ENCODE assay signal across 15 cellular contexts in genomic region chr10:70096705-70097420, GRCh38. TPM values are rescaled to one million over a fixed set of nuclear protein-coding genes. Genes with fewer than 3 reads are reported as not detected.
DNase-seq lines count a peak whose midpoint lies in the region; ATAC-seq and TF ChIP-seq lines count a peak whose summit lies in the region.
"Had no signal": no experiment of that assay in that cellular context is flagged by ENCODE, and none has a peak within 500 bp of the region (broad histone marks: within the 10 kb centered on the region; RNA-seq: fewer than 3 reads in every experiment).

No MANE protein-coding gene starts in this region.

- H3K18ac ChIP-seq in IMR-90 (ENCODE audit: low read depth, low read length): no peak overlapping the region

- H3K27me3 ChIP-seq in cardiac muscle cell: no peaks in the 10 kb centered on the region
- H3K27me3 ChIP-seq in right atrium auricular region: no peaks in the 10 kb centered on the region
- no peaks in the 10 kb centered on the region for H3K27me3 ChIP-seq in IMR-90 (ENCODE audit: control insufficient read depth, insufficient read depth, low read length)
- no peaks in the 10 kb centered on the region for H3K27me3 ChIP-seq in upper lobe of right lung
- H3K27me3 ChIP-seq in SK-N-SH (ENCODE audit: insufficient read depth): no peaks in the 10 kb centered on the region

- TF ChIP-seq CTCF in cardiac muscle cell (IDR thresholded peaks at IDR 0.05; ENCODE audit: low read depth, low read length): no peak
- no peak for TF ChIP-seq CTCF in right atrium auricular region (IDR thresholded peaks at IDR 0.05)
- no peak for TF ChIP-seq CTCF in IMR-90 (conservative IDR thresholded peaks at IDR 0.05; ENCODE audit: low read depth, low read length)
- no peak for TF ChIP-seq CTCF in upper lobe of right lung (IDR thresholded peaks at IDR 0.05)
- TF ChIP-seq CTCF in SK-N-SH (IDR thresholded peaks at IDR 0.05): no peak

- H3K27ac ChIP-seq in cardiac muscle cell (peak overlapping the region; percentile 67), right atrium auricular region (no peak overlapping the region), IMR-90 (ENCODE audit: insufficient read depth, low read length) (no peak overlapping the region), upper lobe of right lung (no peak overlapping the region), SK-N-SH (ENCODE audit: low read depth in 2 of 2, low read length in 1 of 2) (no peak overlapping the region)

- no peaks in the 10 kb centered on the region for H3K79me2 ChIP-seq in SK-N-SH (ENCODE audit: insufficient read depth)

- H4K20me1 ChIP-seq in IMR-90 (ENCODE audit: insufficient read depth, low read length) (no peaks in the 10 kb centered on the region), SK-N-SH (ENCODE audit: insufficient read depth) (no peaks in the 10 kb centered on the region)

- peak overlapping the region; percentile 28 for H2AK9ac ChIP-seq in IMR-90 (replicated peaks; ENCODE audit: low read depth, low read length, poor library complexity)

- no peak overlapping the region for H2BK120ac ChIP-seq in IMR-90 (ENCODE audit: low read depth, low read length)

- H4K91ac ChIP-seq in IMR-90 (ENCODE audit: insufficient read depth, low read depth, low read length): no peak overlapping the region

- no peak overlapping the region for H2AFZ ChIP-seq in IMR-90 (replicated peaks; ENCODE audit: low read length, poor library complexity)
- no peak overlapping the region for H2AFZ ChIP-seq in SK-N-SH (ENCODE audit: low read depth)

- H2AK5ac ChIP-seq in IMR-90 (ENCODE audit: low read depth, low read length): no peak overlapping the region

- no peaks in the 10 kb centered on the region for H3F3A ChIP-seq in SK-N-SH (replicated peaks; ENCODE audit: insufficient read depth)

- in situ Hi-C loops in IMR-90 (cut with MboI; ENCODE audit: low sequenced_read_pairs): no loop called here

- TF ChIP-seq POLR2A in IMR-90 (IDR thresholded peaks at IDR 0.05; ENCODE audit: low read depth, low read length): no peak

- 90% methylated on average over 2 of the region's 5 CpGs; no CpG with 5 or more reads in 1 of the 2 experiments for WGBS in IMR-90 (ENCODE audit: extremely low coverage in 2 of 2, insufficient read length in 1 of 2), 2 experiments
- WGBS in SK-N-SH (ENCODE audit: low lambda C conversion rate): 92% methylated on average over 5 of the region's 5 CpGs

- peaks cover 8% of the 10 kb centered on the region for H3K4me1 ChIP-seq in cardiac muscle cell (ENCODE audit: low read depth)
- no peaks in the 10 kb centered on the region for H3K4me1 ChIP-seq in right atrium auricular region
- no peaks in the 10 kb centered on the region for H3K4me1 ChIP-seq in IMR-90 (ENCODE audit: control insufficient read depth, insufficient read depth, low read length)
- H3K4me1 ChIP-seq in upper lobe of right lung: no peaks in the 10 kb centered on the region
- H3K4me1 ChIP-seq in SK-N-SH (ENCODE audit: control insufficient read depth in 1 of 2, insufficient read depth in 2 of 2, low read depth in 1 of 2, low read length in 1 of 2): no peaks in the 10 kb centered on the region

- no TSS peak for BruUV-seq in IMR-90 (replicated peaks; lab: Mats Ljungman, UMichigan)

- intact Hi-C loops in IMR-90 (cut with micrococcal nuclease): no loop called here
- intact Hi-C loops in upper lobe of right lung (cut with DNase I): no loop called here

- H2BK5ac ChIP-seq in IMR-90 (ENCODE audit: low read depth, low read length, poor library complexity, severe bottlenecking): no peak overlapping the region

- no peak overlapping the region for H4K8ac ChIP-seq in IMR-90 (ENCODE audit: low read depth in 2 of 2, low read length in 2 of 2)

- DNase-seq in cardiac muscle cell (ENCODE audit: low read depth in 1 of 2, low spot score in 1 of 2) (peak in 1 of 2 donors; percentile 37), right atrium auricular region (ENCODE audit: low spot score) (no peak), IMR-90 (no peak), left lobe of liver (ENCODE audit: low spot score) (no peak), upper lobe of right lung (peak; percentile 5), SK-N-SH (no peak)
- DNase-seq: KG1, MM.1S, NCI-H2029, NCI-H446, NCI-H524 treated with DMSO at 0.1 percent for 48 hours, NCI-H774, RPMI8226, SHP77 had no signal

- no peak overlapping the region for H3K56ac ChIP-seq in IMR-90 (ENCODE audit: extremely low read depth, insufficient read depth, low read length)

- CTCF ChIA-PET in IMR-90 (lab: Yijun Ruan, JAX): no interaction called here
- CTCF ChIA-PET in SK-N-SH (lab: Yijun Ruan, JAX): interaction anchor here (1.4 to 16.8 kb wide), 3 partner anchors 10 to 42 kb away, joined by 4 to 184 read pairs (median 11); no protein-coding TSS in a partner anchor

- H3K36me3 ChIP-seq in cardiac muscle cell: peaks cover 62% of the 10 kb centered on the region
- peaks cover 21% of the 10 kb centered on the region for H3K36me3 ChIP-seq in right atrium auricular region
- H3K36me3 ChIP-seq in IMR-90 (ENCODE audit: control insufficient read depth, insufficient read depth, low read length): peaks cover 37% of the 10 kb centered on the region
- H3K36me3 ChIP-seq in upper lobe of right lung: peaks cover 7% of the 10 kb centered on the region
- H3K36me3 ChIP-seq in SK-N-SH (replicated peaks in 1 of 2; ENCODE audit: control insufficient read depth in 1 of 2, insufficient read depth in 2 of 2, low read length in 1 of 2): peaks cover 15 to 61% of the 10 kb centered on the region in 2 experiments

- H3K4me2 ChIP-seq in IMR-90 (ENCODE audit: low read depth, low read length): no peak overlapping the region
- H3K4me2 ChIP-seq in SK-N-SH: no peak overlapping the region

- H2BK15ac ChIP-seq in IMR-90 (ENCODE audit: low read depth, low read length): no peak overlapping the region

- TF ChIP-seq RAD21 in IMR-90 (IDR thresholded peaks at IDR 0.05; ENCODE audit: low read length): no peak
- TF ChIP-seq RAD21 in SK-N-SH (IDR thresholded peaks at IDR 0.05; ENCODE audit: low read length): no peak

- H3K4ac ChIP-seq in IMR-90 (ENCODE audit: low read depth, low read length): no peak overlapping the region

- H3K14ac ChIP-seq in IMR-90 (replicated peaks; ENCODE audit: low read depth, low read length): no peak overlapping the region

- H3K9me2 ChIP-seq in SK-N-SH: no peaks in the 10 kb centered on the region

- peaks cover 7% of the 10 kb centered on the region; the same call in 1 of the 2 replicates for H3K9me1 ChIP-seq in IMR-90 (ENCODE audit: insufficient read depth, low read length)

- H4K5ac ChIP-seq in IMR-90 (ENCODE audit: low read depth, low read length): no peak overlapping the region

- POLR2A ChIA-PET in IMR-90 (lab: Charles Lee; ENCODE audit: unreplicated experiment) (no interaction called here), SK-N-SH (lab: Yijun Ruan, JAX) (no interaction called here)

- no peak for TF ChIP-seq EP300 in SK-N-SH (IDR thresholded peaks at IDR 0.05; ENCODE audit: borderline replicate concordance in 1 of 2, low read depth in 1 of 2, low read length in 1 of 2)

- H3K4me3 ChIP-seq in cardiac muscle cell: no peak overlapping the region
- H3K4me3 ChIP-seq in right atrium auricular region: no peak overlapping the region
- H3K4me3 ChIP-seq in IMR-90 (ENCODE audit: insufficient read depth, low read depth, low read length): no peak overlapping the region
- H3K4me3 ChIP-seq in upper lobe of right lung: no peak overlapping the region
- H3K4me3 ChIP-seq in SK-N-SH (ENCODE audit: low read depth in 2 of 2, low read length in 1 of 2): no peak overlapping the region

- no peak overlapping the region for H2BK20ac ChIP-seq in IMR-90 (ENCODE audit: low read depth, low read length)

- no peak overlapping the region for H3K9ac ChIP-seq in IMR-90 (ENCODE audit: low read depth, low read length)
- no peak overlapping the region for H3K9ac ChIP-seq in SK-N-SH

- dilution Hi-C loops in IMR-90 (cut with HindIII; ENCODE audit: low sequenced_read_pairs, unreplicated experiment): no loop called here

- no peaks in the 10 kb centered on the region for H3K9me3 ChIP-seq in cardiac muscle cell (ENCODE audit: low read depth)
- H3K9me3 ChIP-seq in right atrium auricular region: no peaks in the 10 kb centered on the region
- H3K9me3 ChIP-seq in IMR-90 (ENCODE audit: control insufficient read depth, insufficient read depth, low read length): no peaks in the 10 kb centered on the region
- no peaks in the 10 kb centered on the region for H3K9me3 ChIP-seq in upper lobe of right lung
- no peaks in the 10 kb centered on the region for H3K9me3 ChIP-seq in SK-N-SH

- H3K23ac ChIP-seq in IMR-90 (ENCODE audit: low read depth, low read length): no peak overlapping the region

- ATAC-seq in IMR-90 (ENCODE audit: low read depth): no peak
- ATAC-seq in left lobe of liver: peak; percentile 81
- ATAC-seq in upper lobe of right lung: no peak
- no peak for ATAC-seq in GM21825 (IDR thresholded peaks at IDR 0.05; ENCODE audit: unreplicated experiment)

- H3K79me1 ChIP-seq in IMR-90 (ENCODE audit: low read depth in 1 of 2, low read length in 2 of 2): no peaks in the 10 kb centered on the region

RNA-seq across cellular contexts. Expression of gene AIFM2, which starts 35.8 kb away (rescaled TPM):
- total RNA-seq in cardiac muscle cell (4.9 and 5.4 TPM in 2 replicates), right atrium auricular region (10 to 100 TPM in 1 of 2 donors, 1 to 10 TPM in 1; 6.2 to 12.0 TPM), IMR-90 (2012; rRNA removed) (1.7 and 2.0 TPM in 2 replicates), left lobe of liver (14.5 TPM), upper lobe of right lung (15.4 TPM)
- polyA plus RNA-seq in cardiac muscle cell (6.6 and 9.3 TPM in 2 replicates), IMR-90 (2012; rRNA removed) (4.5 and 4.6 TPM in 2 replicates), SK-N-SH (2012; rRNA removed) (9.4 and 9.5 TPM in 2 replicates)
- polyA plus RNA-seq in IMR-90 (2012; cell fraction: cytosol; rRNA removed): 3.6 and 5.9 TPM in 2 replicates
- polyA plus RNA-seq in IMR-90 (2012; cell fraction: nucleus; rRNA removed; ENCODE audit: low replicate concordance): 6.3 and 6.9 TPM in 2 replicates
- 5.5 and 7.9 TPM in 2 replicates for polyA plus RNA-seq in SK-N-SH (2012; cell fraction: cytosol; rRNA removed)
- polyA plus RNA-seq in SK-N-SH (2012; cell fraction: nucleus; rRNA removed): 17.9 and 19.8 TPM in 2 replicates

RNA-seq across cellular contexts. Expression of gene MACROH2A2, which starts 44.2 kb away (rescaled TPM):
- total RNA-seq in cardiac muscle cell (160 and 161 TPM in 2 replicates), right atrium auricular region (10 to 100 TPM; 17.3 to 19.6 TPM), IMR-90 (2012; rRNA removed) (16.7 and 17.4 TPM in 2 replicates), left lobe of liver (5.3 TPM), upper lobe of right lung (6.5 TPM)
- polyA plus RNA-seq in cardiac muscle cell (130 and 142 TPM in 2 replicates), IMR-90 (2012; rRNA removed) (14.5 and 16.1 TPM in 2 replicates), SK-N-SH (2012; rRNA removed) (21.7 and 28.9 TPM in 2 replicates)
- 11.7 and 11.8 TPM in 2 replicates for polyA plus RNA-seq in IMR-90 (2012; cell fraction: cytosol; rRNA removed)
- polyA plus RNA-seq in IMR-90 (2012; cell fraction: nucleus; rRNA removed; ENCODE audit: low replicate concordance): 6.0 and 7.7 TPM in 2 replicates
- 22.3 and 26.6 TPM in 2 replicates for polyA plus RNA-seq in SK-N-SH (2012; cell fraction: cytosol; rRNA removed)
- polyA plus RNA-seq in SK-N-SH (2012; cell fraction: nucleus; rRNA removed): 13.8 and 19.9 TPM in 2 replicates

RNA-seq across cellular contexts. Expression of gene TYSND1, which starts 49.6 kb away (rescaled TPM):
- total RNA-seq in cardiac muscle cell: 16.6 and 28.8 TPM in 2 replicates
- polyA plus RNA-seq in cardiac muscle cell: 19.0 and 20.4 TPM in 2 replicates
- 1 to 10 TPM; 4.4 to 4.9 TPM for total RNA-seq in right atrium auricular region
- total RNA-seq in IMR-90 (2012; rRNA removed): 2.8 and 2.9 TPM in 2 replicates
- 4.1 and 4.6 TPM in 2 replicates for polyA plus RNA-seq in IMR-90 (2012; rRNA removed)
- 4.0 and 5.5 TPM in 2 replicates for polyA plus RNA-seq in IMR-90 (2012; cell fraction: cytosol; rRNA removed)
- polyA plus RNA-seq in IMR-90 (2012; cell fraction: nucleus; rRNA removed; ENCODE audit: low replicate concordance): 12.4 and 20.6 TPM in 2 replicates
- total RNA-seq in left lobe of liver: 11.6 TPM
- 12.5 TPM for total RNA-seq in upper lobe of right lung
- polyA plus RNA-seq in SK-N-SH (2012; rRNA removed): 7.2 and 7.4 TPM in 2 replicates
- polyA plus RNA-seq in SK-N-SH (2012; cell fraction: cytosol; rRNA removed): 3.7 and 5.3 TPM in 2 replicates
- 24.1 and 26.7 TPM in 2 replicates for polyA plus RNA-seq in SK-N-SH (2012; cell fraction: nucleus; rRNA removed)
